ENCODE assay signal across 12 cellular contexts in genomic region chr22:20203142-20204099, GRCh38. TPM values are rescaled to one million over a fixed set of nuclear protein-coding genes. Genes with fewer than 3 reads are reported as not detected.
A peak's percentile ranks its signal among the peaks of the same experiment; 100 is the strongest.
DNase-seq lines count a peak whose midpoint lies in the region; ATAC-seq, FAIRE-seq and TF ChIP-seq lines count a peak whose summit lies in the region.
"Had no signal": no experiment of that assay in that cellular context is flagged by ENCODE, and none has a peak within 500 bp of the region (broad histone marks: within the 10 kb centered on the region; RNA-seq: fewer than 3 reads in every experiment).

No MANE protein-coding gene starts in this region.

- H3K4me3 Mint-ChIP-seq in glutamatergic neuron (ENCODE audit: unreplicated experiment): peak overlapping the region; percentile 71
- H3K4me3 Mint-ChIP-seq: activated CD4-positive, alpha-beta memory T cell treated with anti-CD3 and anti-CD28 coated beads, Interleukin-2, amount 10 ng/mL, durations not matched to agents 7 days and 5 days; memory B cell had no signal

- H3K9me3 Mint-ChIP-seq in glutamatergic neuron (ENCODE audit: unreplicated experiment): peaks cover 5% of the 10 kb centered on the region
- H3K9me3 Mint-ChIP-seq: activated CD4-positive, alpha-beta memory T cell treated with anti-CD3 and anti-CD28 coated beads, Interleukin-2, amount 10 ng/mL, durations not matched to agents 7 days and 5 days; memory B cell had no signal

- H3K4me1 ChIP-seq in pancreas: peaks cover 12 to 18% (median 13%) of the 10 kb centered on the region in 3 donors

- peak; percentile 67 for DNase-seq in ELR (ENCODE audit: low read depth)
- DNase-seq in RPMI8226: peak; percentile 13
- DNase-seq in glutamatergic neuron: peak; percentile 77
- DNase-seq in pancreas: peak in 3 of 6 donors; percentile 58 to 59 (median 58)
- no peak for DNase-seq in hypothalamus (lab: John Stamatoyannopoulos, UW)
- no peak for DNase-seq in anterior cingulate cortex (lab: John Stamatoyannopoulos, UW)
- DNase-seq in stimulated activated CD4-positive, alpha-beta T cell treated with anti-CD3 and anti-CD28 coated beads, Interleukin-2, amount 100 ng/mL, for 48 hours: no peak
- DNase-seq: activated CD4-positive, alpha-beta memory T cell treated with anti-CD3 and anti-CD28 coated beads, Interleukin-2, amount 10 ng/mL, durations not matched to agents 7 days and 5 days; DMS79 treated with DMSO at 0.1 percent for 48 hours had no signal

- H3K9me3 ChIP-seq in pancreas: no peaks in the 10 kb centered on the region

- peak overlapping the region; percentile 94 for H3K27ac Mint-ChIP-seq in glutamatergic neuron (ENCODE audit: unreplicated experiment)
- H3K27ac Mint-ChIP-seq: activated CD4-positive, alpha-beta memory T cell treated with anti-CD3 and anti-CD28 coated beads, Interleukin-2, amount 10 ng/mL, durations not matched to agents 7 days and 5 days; memory B cell had no signal

- no peaks in the 10 kb centered on the region for H3K36me3 ChIP-seq in pancreas

- TF ChIP-seq CTCF in glutamatergic neuron (IDR thresholded peaks at IDR 0.05; ENCODE audit: partially characterized antibody, unreplicated experiment) (no peak), pancreas (IDR thresholded peaks at IDR 0.05) (no peak)

- ATAC-seq in pancreas (peak; percentile 14 to 52 (median 37)), GM21515 (IDR thresholded peaks at IDR 0.05; ENCODE audit: unreplicated experiment) (no peak)

- peaks cover 23% of the 10 kb centered on the region for H3K4me1 Mint-ChIP-seq in glutamatergic neuron (ENCODE audit: low read depth, unreplicated experiment)

- no peaks in the 10 kb centered on the region for H3K27me3 ChIP-seq in pancreas

- H3K27me3 Mint-ChIP-seq in glutamatergic neuron (ENCODE audit: unreplicated experiment): peaks cover 12% of the 10 kb centered on the region
- H3K27me3 Mint-ChIP-seq: activated CD4-positive, alpha-beta memory T cell treated with anti-CD3 and anti-CD28 coated beads, Interleukin-2, amount 10 ng/mL, durations not matched to agents 7 days and 5 days had no signal

- no peak overlapping the region for H3K4me3 ChIP-seq in pancreas

- intact Hi-C loops in pancreas (cut with DNase I): no loop called here

- H3K27ac ChIP-seq in pancreas: peak overlapping the region; percentile 25 to 61 (median 48)

- no peaks in the 10 kb centered on the region for H3K36me3 Mint-ChIP-seq in glutamatergic neuron (ENCODE audit: unreplicated experiment)
- H3K36me3 Mint-ChIP-seq: memory B cell had no signal

- 46 to 51% methylated on average over 13 of the region's 13 CpGs for WGBS in pancreas, 2 donors

- no peak for FAIRE-seq in pancreas (lab: Jason Lieb, UNC)

RNA-seq across cellular contexts. Expression of gene CCDC188, which starts 52.6 kb away (rescaled TPM):
- 0.54 TPM for total RNA-seq in glutamatergic neuron (ENCODE audit: unreplicated experiment)
- 1 to 10 TPM in 1 of 6 donors, under 1 TPM in 4, not detected in 1; 0.31 to 1.0 (median 0.38) TPM for total RNA-seq in pancreas
- polyA plus RNA-seq in pancreas: 1 to 10 TPM; 5.2 to 7.1 TPM
- total RNA-seq: NCI-H460 had no signal

Comparison
In these comparisons a context has a peak if more than half of its experiments do, and no peak if none do; other contexts are left out.
1. DNase-seq: peak in ELR (single experiment), RPMI8226 (single experiment) and glutamatergic neuron (single experiment); none in hypothalamus (0 of 51), anterior cingulate cortex (0 of 58) and stimulated activated CD4-positive, alpha-beta T cell treated with anti-CD3 and anti-CD28 coated beads, Interleukin-2, amount 100 ng/mL, for 48 hours (0 of 2).